In genomic region chr3:184380210-184380626, GRCh38 we compare ENCODE assay signal across 8 cellular contexts. TPM values are rescaled to one million over a fixed set of nuclear protein-coding genes. Genes with fewer than 3 reads are reported as not detected.
DNase-seq lines count a peak whose midpoint lies in the region; ATAC-seq and TF ChIP-seq lines count a peak whose summit lies in the region.

No MANE protein-coding gene starts in this region.

- no peaks in the 10 kb centered on the region for H3K9me3 ChIP-seq in hepatocyte (ENCODE audit: low read depth)
- H3K9me3 ChIP-seq in sigmoid colon: no peaks in the 10 kb centered on the region

- H3K79me2 ChIP-seq in hepatocyte: no peaks in the 10 kb centered on the region

- H3K9me2 ChIP-seq in hepatocyte (replicated peaks; ENCODE audit: insufficient read depth): no peaks in the 10 kb centered on the region

- H3K4me1 ChIP-seq in hepatocyte (ENCODE audit: insufficient read depth) (peaks cover 20% of the 10 kb centered on the region), sigmoid colon (peaks cover 0 to 23% (median 19%) of the 10 kb centered on the region in 4 donors)

- no peak overlapping the region for H3K27ac ChIP-seq in hepatocyte
- H3K27ac ChIP-seq in sigmoid colon: peak overlapping the region; percentile 45 to 72 (median 54)
- no peak overlapping the region for H3K27ac ChIP-seq in brain microvascular endothelial cell

- H3K4me2 ChIP-seq in hepatocyte: peak overlapping the region; percentile 92

- no peaks in the 10 kb centered on the region for H4K20me1 ChIP-seq in hepatocyte (ENCODE audit: insufficient read depth, poor library complexity, severe bottlenecking)

- H3K4me3 ChIP-seq in hepatocyte (peak overlapping the region; percentile 67), sigmoid colon (peak overlapping the region; percentile 25 to 58 (median 54)), brain microvascular endothelial cell (ENCODE audit: low read depth, low read length) (no peak overlapping the region)

- TF ChIP-seq CTCF in hepatocyte (IDR thresholded peaks at IDR 0.05; ENCODE audit: poor library complexity): no peak
- no peak for TF ChIP-seq CTCF in sigmoid colon (IDR thresholded peaks at IDR 0.05)
- no peak for TF ChIP-seq CTCF in brain microvascular endothelial cell (IDR thresholded peaks at IDR 0.05; ENCODE audit: low read depth, low read length, missing control alignments)

- no peak for TF ChIP-seq EP300 in sigmoid colon (IDR thresholded peaks at IDR 0.05)

- DNase-seq in COLO668 (lab: John Stamatoyannopoulos, UW; ENCODE audit: unreplicated experiment): peak; percentile 35
- DNase-seq in LoVo (ENCODE audit: low spot score): peak; percentile 43
- peak; percentile 17 for DNase-seq in amniotic stem cell (lab: John Stamatoyannopoulos, UW)
- peak; percentile 85 for DNase-seq in hepatocyte (ENCODE audit: low spot score)
- DNase-seq in sigmoid colon: peak; percentile 90
- DNase-seq in NK-92 treated with Interleukin-12 subunit alpha and Interleukin-12 subunit beta, amount 100 ng/mL, for 24 hours (lab: John Stamatoyannopoulos, UW): no peak
- DNase-seq in brain microvascular endothelial cell: no peak

- WGBS in hepatocyte (ENCODE audit: low lambda C conversion rate, missing lambda C conversion rate): 0% methylated on average over 17 of the region's 58 CpGs
- 1% methylated on average over 55 to 58 of the region's 58 CpGs for WGBS in sigmoid colon, 2 donors

- TF ChIP-seq POLR2A in sigmoid colon (IDR thresholded peaks at IDR 0.05): no peak

- ATAC-seq in HG03432 (IDR thresholded peaks at IDR 0.05; ENCODE audit: unreplicated experiment): no peak

- in situ Hi-C loops in brain microvascular endothelial cell (cut with HindIII; ENCODE audit: low pct_ligation_motif_present, low sequenced_read_pairs): no loop called here

- H3K36me3 ChIP-seq in hepatocyte (replicated peaks; ENCODE audit: insufficient read depth, low read depth): no peaks in the 10 kb centered on the region
- H3K36me3 ChIP-seq in sigmoid colon: no peaks in the 10 kb centered on the region
- H3K36me3 ChIP-seq in brain microvascular endothelial cell (replicated peaks): no peaks in the 10 kb centered on the region

- intact Hi-C loops in sigmoid colon (cut with DNase I): no loop called here

- H3K27me3 ChIP-seq in hepatocyte: peaks cover 15% of the 10 kb centered on the region
- peaks cover 3 to 36% (median 30%) of the 10 kb centered on the region in 3 donors for H3K27me3 ChIP-seq in sigmoid colon
- H3K27me3 ChIP-seq in brain microvascular endothelial cell (replicated peaks): peaks cover 44% of the 10 kb centered on the region

- H2AFZ ChIP-seq in hepatocyte: no peak overlapping the region

RNA-seq across cellular contexts. Expression of gene CHRD, which starts 0.4 kb away (rescaled TPM):
- total RNA-seq in hepatocyte (13.6 and 15.0 TPM in 2 replicates), sigmoid colon (10 to 100 TPM in 2 of 4 donors, 1 to 10 TPM in 2; 5.7 to 16.3 (median 11.3) TPM)
- polyA plus RNA-seq in hepatocyte (13.3 and 16.1 TPM in 2 replicates), sigmoid colon (1 to 10 TPM in 2 of 3 donors, under 1 TPM in 1; 0.23 to 4.5 (median 1.8) TPM)

RNA-seq across cellular contexts. Expression of gene THPO, which starts 2.2 kb away (rescaled TPM):
- 1.5 and 1.8 TPM in 2 replicates for total RNA-seq in hepatocyte
- polyA plus RNA-seq in hepatocyte: 4.0 and 5.2 TPM in 2 replicates
- total RNA-seq in sigmoid colon: under 1 TPM in 1 of 4 donors, not detected in 3; 0.36 TPM
- under 1 TPM in 1 of 3 donors, not detected in 2; 0.25 TPM for polyA plus RNA-seq in sigmoid colon

RNA-seq across cellular contexts. Expression of gene POLR2H, which starts 18.7 kb away (rescaled TPM):
- total RNA-seq in hepatocyte (125 and 126 TPM in 2 replicates), sigmoid colon (10 to 100 TPM; 53.2 to 92.5 (median 74.7) TPM)
- polyA plus RNA-seq in hepatocyte (95.1 and 106 TPM in 2 replicates), sigmoid colon (100 to 1,000 TPM; 132 to 162 (median 146) TPM)

RNA-seq across cellular contexts. Expression of gene CLCN2, which starts 18.8 kb away (rescaled TPM):
- 11.8 and 12.3 TPM in 2 replicates for total RNA-seq in hepatocyte
- polyA plus RNA-seq in hepatocyte: 11.9 and 12.8 TPM in 2 replicates
- 1 to 10 TPM; 1.6 to 3.3 (median 2.6) TPM for total RNA-seq in sigmoid colon
- polyA plus RNA-seq in sigmoid colon: 10 to 100 TPM; 10.9 to 30.2 (median 13.2) TPM

RNA-seq across cellular contexts. Expression of gene FAM131A, which starts 42.8 kb away (rescaled TPM):
- total RNA-seq in hepatocyte (12.6 and 17.7 TPM in 2 replicates), sigmoid colon (10 to 100 TPM; 28.0 to 36.7 (median 33.8) TPM)
- polyA plus RNA-seq in hepatocyte (10.2 and 12.2 TPM in 2 replicates), sigmoid colon (10 to 100 TPM; 12.6 to 17.1 (median 12.9) TPM)

Comparison
In these comparisons a context has a peak if more than half of its experiments do, and no peak if none do; other contexts are left out.
1. DNase-seq: peak in COLO668 (single experiment), LoVo (single experiment), amniotic stem cell (single experiment), hepatocyte (single experiment) and sigmoid colon (single experiment); none in NK-92 treated with Interleukin-12 subunit alpha and Interleukin-12 subunit beta, amount 100 ng/mL, for 24 hours (single experiment) and brain microvascular endothelial cell (single experiment).
2. H3K27ac ChIP-seq: peak in sigmoid colon (4 of 4); none in hepatocyte (single experiment) and brain microvascular endothelial cell (single experiment).